ENCODE assay signal across 10 cellular contexts in genomic region chr22:36360011-36360410, GRCh38. TPM values are rescaled to one million over a fixed set of nuclear protein-coding genes. Genes with fewer than 3 reads are reported as not detected.
DNase-seq lines count a peak whose midpoint lies in the region; ATAC-seq and TF ChIP-seq lines count a peak whose summit lies in the region.
"Had no signal": no experiment of that assay in that cellular context is flagged by ENCODE, and none has a peak within 500 bp of the region (broad histone marks: within the 10 kb centered on the region; RNA-seq: fewer than 3 reads in every experiment).

No MANE protein-coding gene starts in this region.

- no peak for DNase-seq in activated CD4-positive, alpha-beta T cell treated with anti-CD3 and anti-CD28 coated beads, Interleukin-2, amount 10 ng/mL, durations not matched to agents 7 days and 5 days
- no peak for DNase-seq in activated CD4-positive, alpha-beta T cell treated with anti-CD3 and anti-CD28 coated beads, Interleukin-2, amount 50 U/mL, for 48 hours
- DNase-seq in activated CD8-positive, alpha-beta T cell treated with anti-CD3 and anti-CD28 coated beads for 36 hours, result no peak
- DNase-seq in GM20000 (ENCODE audit: low spot score) (no peak), putamen (ENCODE audit: low spot score) (no peak), EL (no peak)
- DNase-seq: NCI-H748 treated with DMSO at 0.1 percent for 48 hours, posterior cingulate gyrus had no signal

- H3K27me3 Mint-ChIP-seq in activated CD4-positive, alpha-beta T cell treated with anti-CD3 and anti-CD28 coated beads, Interleukin-2, amount 10 ng/mL, durations not matched to agents 7 days and 5 days, result no peaks in the 10 kb centered on the region
- H3K27me3 Mint-ChIP-seq in activated CD8-positive, alpha-beta T cell treated with anti-CD3 and anti-CD28 coated beads for 36 hours, result no peaks in the 10 kb centered on the region
- no peaks in the 10 kb centered on the region for H3K27me3 Mint-ChIP-seq in stimulated activated memory B cell treated with anti-CD40 and anti-IgM and Interleukin-4, amounts not matched to agents 10 μg/mL and 1 μg/mL and 100 μg/mL, for 72 hours

- peaks cover 5% of the 10 kb centered on the region; the same call in 1 of the 2 replicates for H3K36me3 ChIP-seq in iPS-20b (ENCODE audit: insufficient read depth, low read depth, low read length)

- POLR2A ChIA-PET in activated CD4-positive, alpha-beta T cell treated with anti-CD3 and anti-CD28 coated beads, Interleukin-2, amount 10 ng/mL, durations not matched to agents 7 days and 5 days (lab: Charles Lee), result no interaction called here
- POLR2A ChIA-PET in activated CD8-positive, alpha-beta T cell treated with anti-CD3 and anti-CD28 coated beads for 36 hours (lab: Charles Lee), result interaction anchor here (0.6 to 44.1 kb wide), 3 partner anchors 8 to 130 kb away, joined by 3 to 1125 read pairs (median 1125); partner anchors contain the start of gene MYH9

- peaks cover 66% of the 10 kb centered on the region for H3K36me3 Mint-ChIP-seq in activated CD4-positive, alpha-beta T cell treated with anti-CD3 and anti-CD28 coated beads, Interleukin-2, amount 10 ng/mL, durations not matched to agents 7 days and 5 days (ENCODE audit: low read depth)
- peaks cover 68% of the 10 kb centered on the region for H3K36me3 Mint-ChIP-seq in activated CD8-positive, alpha-beta T cell treated with anti-CD3 and anti-CD28 coated beads for 36 hours (ENCODE audit: low read depth)
- peaks cover 33% of the 10 kb centered on the region for H3K36me3 Mint-ChIP-seq in stimulated activated memory B cell treated with anti-CD40 and anti-IgM and Interleukin-4, amounts not matched to agents 10 μg/mL and 1 μg/mL and 100 μg/mL, for 72 hours

- H3K9ac ChIP-seq in iPS-20b (ENCODE audit: low read depth, low read length), result peak overlapping the region; percentile 43; the same call in 1 of the 2 replicates

- no peak for TF ChIP-seq CTCF in activated CD8-positive, alpha-beta T cell treated with anti-CD3 and anti-CD28 coated beads for 36 hours (IDR thresholded peaks at IDR 0.05)
- no peak for TF ChIP-seq CTCF in GM20000 (IDR thresholded peaks at IDR 0.05; ENCODE audit: extremely low read depth, missing control alignments)

- peaks cover 61% of the 10 kb centered on the region for H3K4me1 ChIP-seq in iPS-20b (ENCODE audit: insufficient read depth, low read length)

- H3K27ac Mint-ChIP-seq in activated CD4-positive, alpha-beta T cell treated with anti-CD3 and anti-CD28 coated beads, Interleukin-2, amount 10 ng/mL, durations not matched to agents 7 days and 5 days, result peak overlapping the region; percentile 57
- H3K27ac Mint-ChIP-seq in activated CD8-positive, alpha-beta T cell treated with anti-CD3 and anti-CD28 coated beads for 36 hours, result peak overlapping the region; percentile 98
- peak overlapping the region; percentile 89 for H3K27ac Mint-ChIP-seq in stimulated activated memory B cell treated with anti-CD40 and anti-IgM and Interleukin-4, amounts not matched to agents 10 μg/mL and 1 μg/mL and 100 μg/mL, for 72 hours

- no peaks in the 10 kb centered on the region for H3K27me3 ChIP-seq in iPS-20b (ENCODE audit: insufficient read depth, low read length)

- H3K27ac ChIP-seq in iPS-20b (ENCODE audit: low read length), result peak overlapping the region; percentile 20

- H3K4me1 Mint-ChIP-seq in activated CD4-positive, alpha-beta T cell treated with anti-CD3 and anti-CD28 coated beads, Interleukin-2, amount 10 ng/mL, durations not matched to agents 7 days and 5 days, result peaks cover 97% of the 10 kb centered on the region
- H3K4me1 Mint-ChIP-seq in activated CD8-positive, alpha-beta T cell treated with anti-CD3 and anti-CD28 coated beads for 36 hours (ENCODE audit: low read depth), result peaks cover 94% of the 10 kb centered on the region
- H3K4me1 Mint-ChIP-seq in stimulated activated memory B cell treated with anti-CD40 and anti-IgM and Interleukin-4, amounts not matched to agents 10 μg/mL and 1 μg/mL and 100 μg/mL, for 72 hours, result peaks cover 100% of the 10 kb centered on the region

- intact Hi-C loops in activated CD8-positive, alpha-beta T cell treated with anti-CD3 and anti-CD28 coated beads for 36 hours (cut with micrococcal nuclease), result no loop called here

- no peaks in the 10 kb centered on the region for H3K9me3 Mint-ChIP-seq in activated CD4-positive, alpha-beta T cell treated with anti-CD3 and anti-CD28 coated beads, Interleukin-2, amount 10 ng/mL, durations not matched to agents 7 days and 5 days
- H3K9me3 Mint-ChIP-seq in activated CD8-positive, alpha-beta T cell treated with anti-CD3 and anti-CD28 coated beads for 36 hours, result no peaks in the 10 kb centered on the region
- H3K9me3 Mint-ChIP-seq in stimulated activated memory B cell treated with anti-CD40 and anti-IgM and Interleukin-4, amounts not matched to agents 10 μg/mL and 1 μg/mL and 100 μg/mL, for 72 hours, result no peaks in the 10 kb centered on the region

- CTCF ChIA-PET in activated CD4-positive, alpha-beta T cell treated with anti-CD3 and anti-CD28 coated beads, Interleukin-2, amount 10 ng/mL, durations not matched to agents 7 days and 5 days (lab: Charles Lee), result interaction anchor here (4.1 kb wide), 1 partner anchor 18 kb away, joined by 16 read pairs; no protein-coding TSS in a partner anchor
- CTCF ChIA-PET in activated CD8-positive, alpha-beta T cell treated with anti-CD3 and anti-CD28 coated beads for 36 hours (lab: Charles Lee), result interaction anchor here (1.1 to 2.6 kb wide), 5 partner anchors 9 to 73 kb away, joined by 3 to 13 read pairs (median 5); no protein-coding TSS in a partner anchor

- no peaks in the 10 kb centered on the region for H3K9me3 ChIP-seq in iPS-20b (ENCODE audit: insufficient read depth, low read depth, low read length)

- ATAC-seq in activated CD8-positive, alpha-beta T cell treated with anti-CD3 and anti-CD28 coated beads for 36 hours, result no peak
- ATAC-seq in stimulated activated memory B cell treated with anti-CD40 and anti-IgM and Interleukin-4, amounts not matched to agents 10 μg/mL and 1 μg/mL and 100 μg/mL, for 72 hours, result no peak

- H3K4me3 Mint-ChIP-seq in activated CD4-positive, alpha-beta T cell treated with anti-CD3 and anti-CD28 coated beads, Interleukin-2, amount 10 ng/mL, durations not matched to agents 7 days and 5 days, result no peak overlapping the region
- no peak overlapping the region for H3K4me3 Mint-ChIP-seq in activated CD8-positive, alpha-beta T cell treated with anti-CD3 and anti-CD28 coated beads for 36 hours
- peak overlapping the region; percentile 47 for H3K4me3 Mint-ChIP-seq in stimulated activated memory B cell treated with anti-CD40 and anti-IgM and Interleukin-4, amounts not matched to agents 10 μg/mL and 1 μg/mL and 100 μg/mL, for 72 hours

- H3K4me3 ChIP-seq in iPS-20b (ENCODE audit: low read length), result peak overlapping the region; percentile 46

RNA-seq across cellular contexts. Expression of gene MYH9, which starts 27.8 kb away (rescaled TPM):
- 1,000 to 10,000 TPM in 1 of 2 experiments, 100 to 1,000 TPM in 1; 881 to 1,009 TPM for total RNA-seq in activated CD4-positive, alpha-beta T cell treated with anti-CD3 and anti-CD28 coated beads, Interleukin-2, amount 10 ng/mL, durations not matched to agents 7 days and 5 days
- total RNA-seq in activated CD8-positive, alpha-beta T cell treated with anti-CD3 and anti-CD28 coated beads for 36 hours, result 100 to 1,000 TPM; 624 to 679 TPM
